Comparison of ENCODE assay signal across 13 cellular contexts in the genomic region with DNA sequence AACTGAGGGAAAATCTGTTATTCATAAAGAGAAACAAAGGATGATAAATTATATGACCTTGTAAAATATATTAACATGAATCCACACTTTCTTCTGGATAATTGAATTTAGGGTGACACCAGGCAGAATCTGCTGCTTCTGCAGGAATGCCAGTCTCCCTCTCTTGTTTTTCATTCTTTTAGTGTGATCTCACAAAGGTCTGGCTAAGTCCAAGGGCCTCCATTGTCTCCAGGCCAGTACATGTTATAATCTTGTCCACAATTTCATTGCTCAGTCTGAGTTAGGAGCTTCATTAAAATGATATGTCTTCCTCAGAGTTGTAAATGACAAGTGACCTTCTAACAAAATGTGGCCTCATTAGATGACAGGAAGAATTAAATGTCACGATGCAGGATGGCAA.
DNase-seq lines count a peak whose midpoint lies in the region; TF ChIP-seq lines count a peak whose summit lies in the region.
"Had no signal": no experiment of that assay in that cellular context is flagged by ENCODE, and none has a peak within 500 bp of the region (broad histone marks: within the 10 kb centered on the region; RNA-seq: fewer than 3 reads in every experiment).

No MANE protein-coding gene starts in this region.

- H3K9me3 ChIP-seq in SK-N-SH (no peaks in the 10 kb centered on the region), mesodermal cell (ENCODE audit: control insufficient read depth, low read length) (peaks cover 3% of the 10 kb centered on the region), sigmoid colon (no peaks in the 10 kb centered on the region)

- TF ChIP-seq RAD21 in SK-N-SH (IDR thresholded peaks at IDR 0.05; ENCODE audit: low read length): no peak

- POLR2A ChIA-PET in SK-N-SH (lab: Yijun Ruan, JAX): no interaction called here

- no peaks in the 10 kb centered on the region for H3K27me3 ChIP-seq in SK-N-SH (ENCODE audit: insufficient read depth)
- no peaks in the 10 kb centered on the region for H3K27me3 ChIP-seq in sigmoid colon
- H3K27me3 ChIP-seq: BLaER1 treated with 17β-estradiol and CSF1 and Interleukin-3, amounts not matched to agents 10 nM and 100 nM had no signal

- 3% methylated on average over 1 of the region's 1 CpG for WGBS in SK-N-SH (ENCODE audit: low lambda C conversion rate)
- WGBS in mesodermal cell (ENCODE audit: insufficient coverage in 2 of 2), 2 experiments: 77 to 81% methylated on average over 1 of the region's 1 CpG
- WGBS in sigmoid colon, 2 donors: 61 to 69% methylated on average over 1 of the region's 1 CpG

- H3F3A ChIP-seq in SK-N-SH (replicated peaks; ENCODE audit: insufficient read depth): peaks cover 13% of the 10 kb centered on the region

- H3K9ac ChIP-seq in SK-N-SH: 0 out of 2 replicates have a peak overlapping the region, but pooled peaks have one; percentile 30
- H3K9ac ChIP-seq: BLaER1 treated with 17β-estradiol and CSF1 and Interleukin-3, amounts not matched to agents 10 nM and 100 nM had no signal

- H3K4me3 ChIP-seq in SK-N-SH (ENCODE audit: low read depth in 2 of 2, low read length in 1 of 2) (0 out of 4 replicates have a peak overlapping the region, but pooled peaks of 1 of the 2 experiments have one; percentile 0), mesodermal cell (ENCODE audit: extremely low read depth, insufficient read depth, low read length, poor library complexity, severe bottlenecking) (no peak overlapping the region), sigmoid colon (no peak overlapping the region)
- H3K4me3 ChIP-seq: BLaER1 treated with 17β-estradiol and CSF1 and Interleukin-3, amounts not matched to agents 10 nM and 100 nM; GM23338 had no signal

- intact Hi-C loops in sigmoid colon (cut with DNase I): no loop called here

- DNase-seq in AG08395 (ENCODE audit: low spot score) (peak; percentile 18), SK-N-SH (no peak), sigmoid colon (no peak), germinal center (ENCODE audit: low spot score) (no peak), SKM-1 (lab: John Stamatoyannopoulos, UW; ENCODE audit: unreplicated experiment) (no peak)
- DNase-seq in activated effector memory CD4-positive, alpha-beta T cell treated with Interleukin-2 at 50 U/mL for 16 hours: no peak
- DNase-seq: CD4-positive, CD25-positive, alpha-beta regulatory T cell; DMS53; H7 had no signal

- H3K9me2 ChIP-seq in SK-N-SH: no peaks in the 10 kb centered on the region

- H3K36me3 ChIP-seq in SK-N-SH (replicated peaks in 1 of 2; ENCODE audit: control insufficient read depth in 1 of 2, insufficient read depth in 2 of 2, low read length in 1 of 2): no peaks in the 10 kb centered on the region
- no peaks in the 10 kb centered on the region for H3K36me3 ChIP-seq in mesodermal cell (ENCODE audit: control insufficient read depth, insufficient read depth, low read length)
- no peaks in the 10 kb centered on the region for H3K36me3 ChIP-seq in sigmoid colon
- H3K36me3 ChIP-seq: BLaER1 treated with 17β-estradiol and CSF1 and Interleukin-3, amounts not matched to agents 10 nM and 100 nM had no signal

- no peak for TF ChIP-seq CTCF in SK-N-SH (IDR thresholded peaks at IDR 0.05)
- TF ChIP-seq CTCF in sigmoid colon (IDR thresholded peaks at IDR 0.05): no peak

- H2AFZ ChIP-seq in SK-N-SH (ENCODE audit: low read depth): no peak overlapping the region
- H2AFZ ChIP-seq: GM23338 had no signal

- H3K27ac ChIP-seq in SK-N-SH (ENCODE audit: low read depth in 2 of 2, low read length in 1 of 2) (peak overlapping the region; percentile 57 to 67; a peak in 3 of 4 replicates), mesodermal cell (ENCODE audit: low read depth, low read length, severe bottlenecking) (peak overlapping the region; percentile 47), sigmoid colon (peak overlapping the region; percentile 4 to 63 (median 48))
- H3K27ac ChIP-seq: 22Rv1; BLaER1 treated with 17β-estradiol and CSF1 and Interleukin-3, amounts not matched to agents 10 nM and 100 nM had no signal

- no peaks in the 10 kb centered on the region for H4K20me1 ChIP-seq in SK-N-SH (ENCODE audit: insufficient read depth)
- H4K20me1 ChIP-seq: BLaER1 treated with 17β-estradiol and CSF1 and Interleukin-3, amounts not matched to agents 10 nM and 100 nM had no signal

- TF ChIP-seq POLR2A in sigmoid colon (IDR thresholded peaks at IDR 0.05): no peak

- H3K4me2 ChIP-seq in SK-N-SH: peak overlapping the region; percentile 40; the same call in 1 of the 2 replicates
- H3K4me2 ChIP-seq: BLaER1 treated with 17β-estradiol and CSF1 and Interleukin-3, amounts not matched to agents 10 nM and 100 nM; GM23338 had no signal

- TF ChIP-seq EP300 in SK-N-SH (IDR thresholded peaks at IDR 0.05; ENCODE audit: borderline replicate concordance in 1 of 2, low read depth in 1 of 2, low read length in 1 of 2) (no peak), sigmoid colon (IDR thresholded peaks at IDR 0.05) (no peak)

- H3K79me2 ChIP-seq in SK-N-SH (ENCODE audit: insufficient read depth): no peaks in the 10 kb centered on the region

- peaks cover 20 to 32% of the 10 kb centered on the region in 2 experiments for H3K4me1 ChIP-seq in SK-N-SH (ENCODE audit: control insufficient read depth in 1 of 2, insufficient read depth in 2 of 2, low read depth in 1 of 2, low read length in 1 of 2)
- peaks cover 13% of the 10 kb centered on the region for H3K4me1 ChIP-seq in mesodermal cell (ENCODE audit: control insufficient read depth, insufficient read depth, low read length, poor library complexity, severe bottlenecking)
- H3K4me1 ChIP-seq in sigmoid colon: peaks cover 0 to 57% (median 49%) of the 10 kb centered on the region in 4 donors

- CTCF ChIA-PET in SK-N-SH (lab: Yijun Ruan, JAX): interaction anchor here (0.8 to 4.5 kb wide), 8 partner anchors 12 to 272 kb away, joined by 3 to 23 read pairs (median 4); no protein-coding TSS in a partner anchor

TF ChIP-seq in SK-N-SH, 30 proteins besides CTCF, POLR2A, EP300 and RAD21 (continues in another document):
- TF ChIP-seq SIN3A (IDR thresholded peaks at IDR 0.05; ENCODE audit: borderline replicate concordance, low read depth, low read length): no peak
- TF ChIP-seq NFIC (IDR thresholded peaks at IDR 0.05; ENCODE audit: borderline replicate concordance): no peak
- TF ChIP-seq REST (IDR thresholded peaks at IDR 0.05; ENCODE audit: low read depth, low read length): no peak
- TF ChIP-seq RXRA (IDR thresholded peaks at IDR 0.05; ENCODE audit: borderline replicate concordance, low read depth): peak; percentile 24; the same call in 1 of the 2 replicates
- TF ChIP-seq, protein P1, sequence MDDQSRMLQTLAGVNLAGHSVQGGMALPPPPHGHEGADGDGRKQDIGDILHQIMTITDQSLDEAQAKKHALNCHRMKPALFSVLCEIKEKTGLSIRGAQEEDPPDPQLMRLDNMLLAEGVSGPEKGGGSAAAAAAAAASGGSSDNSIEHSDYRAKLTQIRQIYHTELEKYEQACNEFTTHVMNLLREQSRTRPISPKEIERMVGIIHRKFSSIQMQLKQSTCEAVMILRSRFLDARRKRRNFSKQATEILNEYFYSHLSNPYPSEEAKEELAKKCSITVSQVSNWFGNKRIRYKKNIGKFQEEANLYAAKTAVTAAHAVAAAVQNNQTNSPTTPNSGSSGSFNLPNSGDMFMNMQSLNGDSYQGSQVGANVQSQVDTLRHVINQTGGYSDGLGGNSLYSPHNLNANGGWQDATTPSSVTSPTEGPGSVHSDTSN (IDR thresholded peaks at IDR 0.05): peak; percentile 27
- TF ChIP-seq JUND (IDR thresholded peaks at IDR 0.05): no peak
- TF ChIP-seq TEAD4 (IDR thresholded peaks at IDR 0.05; ENCODE audit: borderline replicate concordance, insufficient read depth): no peak
- TF ChIP-seq, protein P2, sequence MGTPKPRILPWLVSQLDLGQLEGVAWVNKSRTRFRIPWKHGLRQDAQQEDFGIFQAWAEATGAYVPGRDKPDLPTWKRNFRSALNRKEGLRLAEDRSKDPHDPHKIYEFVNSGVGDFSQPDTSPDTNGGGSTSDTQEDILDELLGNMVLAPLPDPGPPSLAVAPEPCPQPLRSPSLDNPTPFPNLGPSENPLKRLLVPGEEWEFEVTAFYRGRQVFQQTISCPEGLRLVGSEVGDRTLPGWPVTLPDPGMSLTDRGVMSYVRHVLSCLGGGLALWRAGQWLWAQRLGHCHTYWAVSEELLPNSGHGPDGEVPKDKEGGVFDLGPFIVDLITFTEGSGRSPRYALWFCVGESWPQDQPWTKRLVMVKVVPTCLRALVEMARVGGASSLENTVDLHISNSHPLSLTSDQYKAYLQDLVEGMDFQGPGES (IDR thresholded peaks at IDR 0.05; ENCODE audit: low read depth, low read length): no peak
- no peak for TF ChIP-seq RFX5 (IDR thresholded peaks at IDR 0.05; ENCODE audit: low read length)
- no peak for TF ChIP-seq ELF1 (IDR thresholded peaks at IDR 0.05)
- no peak for TF ChIP-seq GABPA (IDR thresholded peaks at IDR 0.05; ENCODE audit: low read depth)
- TF ChIP-seq MAX (IDR thresholded peaks at IDR 0.05; ENCODE audit: low read depth): no peak
- TF ChIP-seq FOXJ3 (CRISPR knock-in tag; IDR thresholded peaks at IDR 0.05): no peak
